2 cellular contexts compared by ENCODE assay signal in genomic region chr1:153623091-153623490, GRCh38.
TF ChIP-seq lines count a peak whose summit lies in the region.

No MANE protein-coding gene starts in this region.

TF ChIP-seq in GM23338, 12 proteins besides CTCF, POLR2A, EP300 and RAD21 (continued from another document):
- TF ChIP-seq ZNF114 (CRISPR knock-in tag; IDR thresholded peaks at IDR 0.05) = no peak
- TF ChIP-seq POLR2AphosphoS5 (IDR thresholded peaks at IDR 0.05; ENCODE audit: low read depth) = no peak

TF ChIP-seq in HEK293T, 16 proteins besides CTCF, POLR2A, EP300 and RAD21 (continued from another document):
- TF ChIP-seq L3MBTL2 (conservative IDR thresholded peaks at IDR 0.05) = no peak
- no peak for TF ChIP-seq NFRKB (IDR thresholded peaks at IDR 0.05)
- no peak for TF ChIP-seq SUZ12 (IDR thresholded peaks at IDR 0.05)
- no peak for TF ChIP-seq SP1 (IDR thresholded peaks at IDR 0.05)
- no peak for TF ChIP-seq BHLHE40 (IDR thresholded peaks at IDR 0.05; ENCODE audit: borderline replicate concordance)
- TF ChIP-seq ARNT (IDR thresholded peaks at IDR 0.05) = no peak
- no peak for TF ChIP-seq LEF1 (IDR thresholded peaks at IDR 0.05; ENCODE audit: borderline replicate concordance)
- TF ChIP-seq PKNOX1 (IDR thresholded peaks at IDR 0.05) = no peak
- TF ChIP-seq CTBP1 (IDR thresholded peaks at IDR 0.05; ENCODE audit: borderline replicate concordance) = no peak
